In the genomic region with DNA sequence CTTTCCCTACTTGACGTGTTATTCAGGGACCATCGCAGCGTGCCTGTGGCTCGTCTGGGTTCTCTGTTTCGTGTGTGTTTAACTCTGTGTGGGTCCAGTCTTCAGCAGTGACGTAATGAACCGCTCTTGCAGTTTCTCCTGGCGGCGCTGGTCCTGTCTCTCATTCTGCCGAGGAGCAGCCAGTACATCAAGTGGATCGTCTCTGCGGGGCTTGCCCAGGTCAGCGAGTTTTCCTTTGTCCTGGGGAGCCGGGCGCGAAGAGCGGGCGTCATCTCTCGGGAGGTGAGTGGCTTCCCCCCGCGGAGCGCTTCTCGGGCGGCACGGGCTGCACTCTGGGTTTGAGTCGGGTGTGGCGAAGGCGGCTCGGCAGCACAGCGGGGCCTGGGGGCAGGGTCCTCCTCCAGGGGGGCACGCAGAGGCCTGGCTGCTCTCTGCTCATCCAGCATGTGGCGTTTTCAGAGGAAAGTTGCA, we compare ENCODE assay signal across 2 cellular contexts.
TF ChIP-seq lines count a peak whose summit lies in the region.

No MANE protein-coding gene starts in this region.

TF ChIP-seq in SK-N-SH, 30 proteins besides CTCF, POLR2A, EP300 and RAD21:
- no peak for TF ChIP-seq FOXJ3 (CRISPR knock-in tag; IDR thresholded peaks at IDR 0.05)
TF ChIP-seq in SK-N-SH: peak in this region for 0.

TF ChIP-seq in SK-N-SH treated with all-trans-retinoic acid at 6 μM for 48 hours, 23 proteins besides CTCF, POLR2A, EP300 and RAD21:
- no peak for TF ChIP-seq PPARA (CRISPR knock-in tag; IDR thresholded peaks at IDR 0.05; ENCODE audit: borderline replicate concordance)
- TF ChIP-seq, protein P1, sequence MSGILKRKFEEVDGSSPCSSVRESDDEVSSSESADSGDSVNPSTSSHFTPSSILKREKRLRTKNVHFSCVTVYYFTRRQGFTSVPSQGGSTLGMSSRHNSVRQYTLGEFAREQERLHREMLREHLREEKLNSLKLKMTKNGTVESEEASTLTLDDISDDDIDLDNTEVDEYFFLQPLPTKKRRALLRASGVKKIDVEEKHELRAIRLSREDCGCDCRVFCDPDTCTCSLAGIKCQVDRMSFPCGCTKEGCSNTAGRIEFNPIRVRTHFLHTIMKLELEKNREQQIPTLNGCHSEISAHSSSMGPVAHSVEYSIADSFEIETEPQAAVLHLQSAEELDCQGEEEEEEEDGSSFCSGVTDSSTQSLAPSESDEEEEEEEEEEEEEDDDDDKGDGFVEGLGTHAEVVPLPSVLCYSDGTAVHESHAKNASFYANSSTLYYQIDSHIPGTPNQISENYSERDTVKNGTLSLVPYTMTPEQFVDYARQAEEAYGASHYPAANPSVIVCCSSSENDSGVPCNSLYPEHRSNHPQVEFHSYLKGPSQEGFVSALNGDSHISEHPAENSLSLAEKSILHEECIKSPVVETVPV (CRISPR knock-in tag; IDR thresholded peaks at IDR 0.05) = no peak
- TF ChIP-seq, protein P2, sequence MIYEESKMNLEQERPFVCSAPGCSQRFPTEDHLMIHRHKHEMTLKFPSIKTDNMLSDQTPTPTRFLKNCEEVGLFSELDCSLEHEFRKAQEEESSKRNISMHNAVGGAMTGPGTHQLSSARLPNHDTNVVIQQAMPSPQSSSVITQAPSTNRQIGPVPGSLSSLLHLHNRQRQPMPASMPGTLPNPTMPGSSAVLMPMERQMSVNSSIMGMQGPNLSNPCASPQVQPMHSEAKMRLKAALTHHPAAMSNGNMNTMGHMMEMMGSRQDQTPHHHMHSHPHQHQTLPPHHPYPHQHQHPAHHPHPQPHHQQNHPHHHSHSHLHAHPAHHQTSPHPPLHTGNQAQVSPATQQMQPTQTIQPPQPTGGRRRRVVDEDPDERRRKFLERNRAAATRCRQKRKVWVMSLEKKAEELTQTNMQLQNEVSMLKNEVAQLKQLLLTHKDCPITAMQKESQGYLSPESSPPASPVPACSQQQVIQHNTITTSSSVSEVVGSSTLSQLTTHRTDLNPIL (CRISPR knock-in tag; IDR thresholded peaks at IDR 0.05; ENCODE audit: low read depth) = no peak
- TF ChIP-seq ZNF8 (CRISPR knock-in tag; IDR thresholded peaks at IDR 0.05) = no peak
- TF ChIP-seq, protein P3, sequence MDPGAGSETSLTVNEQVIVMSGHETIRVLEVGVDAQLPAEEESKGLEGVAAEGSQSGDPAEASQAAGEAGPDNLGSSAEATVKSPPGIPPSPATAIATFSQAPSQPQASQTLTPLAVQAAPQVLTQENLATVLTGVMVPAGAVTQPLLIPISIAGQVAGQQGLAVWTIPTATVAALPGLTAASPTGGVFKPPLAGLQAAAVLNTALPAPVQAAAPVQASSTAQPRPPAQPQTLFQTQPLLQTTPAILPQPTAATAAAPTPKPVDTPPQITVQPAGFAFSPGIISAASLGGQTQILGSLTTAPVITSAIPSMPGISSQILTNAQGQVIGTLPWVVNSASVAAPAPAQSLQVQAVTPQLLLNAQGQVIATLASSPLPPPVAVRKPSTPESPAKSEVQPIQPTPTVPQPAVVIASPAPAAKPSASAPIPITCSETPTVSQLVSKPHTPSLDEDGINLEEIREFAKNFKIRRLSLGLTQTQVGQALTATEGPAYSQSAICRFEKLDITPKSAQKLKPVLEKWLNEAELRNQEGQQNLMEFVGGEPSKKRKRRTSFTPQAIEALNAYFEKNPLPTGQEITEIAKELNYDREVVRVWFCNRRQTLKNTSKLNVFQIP (CRISPR knock-in tag; IDR thresholded peaks at IDR 0.05; ENCODE audit: borderline replicate concordance, low read depth) = no peak
- TF ChIP-seq ESRRG (CRISPR knock-in tag; IDR thresholded peaks at IDR 0.05) = no peak
- no peak for TF ChIP-seq OSR1 (CRISPR knock-in tag; IDR thresholded peaks at IDR 0.05)
- TF ChIP-seq ZC3H10 (CRISPR knock-in tag; IDR thresholded peaks at IDR 0.05) = no peak
- TF ChIP-seq SNAI2 (CRISPR knock-in tag; IDR thresholded peaks at IDR 0.05) = no peak
- TF ChIP-seq ZNF70 (CRISPR knock-in tag; IDR thresholded peaks at IDR 0.05) = no peak
